15 cellular contexts compared by ENCODE assay signal in the genomic region with DNA sequence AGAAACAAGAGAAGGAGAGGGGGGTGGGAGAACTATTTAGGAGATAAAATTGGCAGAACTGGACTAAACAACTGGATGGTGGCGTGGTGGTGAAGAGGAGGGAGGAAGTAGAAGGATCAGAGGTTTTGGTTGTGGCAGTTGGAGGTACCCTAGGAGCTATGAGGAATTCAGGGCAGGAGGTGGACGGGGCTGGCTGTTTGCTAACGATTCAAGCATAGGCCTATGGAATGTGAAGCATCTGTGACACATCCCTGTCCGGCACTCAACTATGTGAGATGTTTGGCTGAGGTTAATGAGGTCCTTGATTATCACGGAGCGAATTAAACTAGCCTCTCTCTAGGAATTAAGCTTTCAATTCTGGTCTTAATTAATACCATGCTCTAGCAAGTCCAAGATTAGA. TPM values are rescaled to one million over a fixed set of nuclear protein-coding genes. Genes with fewer than 3 reads are reported as not detected.
A peak's percentile ranks its signal among the peaks of the same experiment; 100 is the strongest.
DNase-seq lines count a peak whose midpoint lies in the region; ATAC-seq, FAIRE-seq and TF ChIP-seq lines count a peak whose summit lies in the region.
"Had no signal": no experiment of that assay in that cellular context is flagged by ENCODE, and none has a peak within 500 bp of the region (broad histone marks: within the 10 kb centered on the region; RNA-seq: fewer than 3 reads in every experiment).

No MANE protein-coding gene starts in this region.

- no peak overlapping the region for H3K9ac ChIP-seq in astrocyte (ENCODE audit: low read length)
- H3K9ac ChIP-seq: BLaER1 had no signal

- DNase-seq in AG04450 (ENCODE audit: low read depth, low spot score) (peak; percentile 23), HFFc6 (peak; percentile 49), astrocyte (ENCODE audit: low read depth) (peak; percentile 65), hepatic stellate cell (ENCODE audit: low spot score) (peak; percentile 64), anterior cingulate cortex (lab: John Stamatoyannopoulos, UW) (no peak), LoVo (ENCODE audit: low spot score) (no peak)
- no peak for DNase-seq in activated effector memory CD4-positive, alpha-beta T cell treated with Interleukin-2 at 50 U/mL for 16 hours
- DNase-seq in activated T-cell treated with anti-CD3 and anti-CD28 coated beads, Interleukin-2, amount 50 U/mL, for 72 hours = no peak
- DNase-seq: dorsolateral prefrontal cortex, glutamatergic neuron, NCI-H2107, posterior cingulate gyrus had no signal

- peaks cover 9% of the 10 kb centered on the region for H3K4me1 ChIP-seq in astrocyte (ENCODE audit: insufficient read depth, low read length)
- H3K4me1 ChIP-seq: BLaER1 had no signal

- H3K36me3 Mint-ChIP-seq in HFFc6 (ENCODE audit: low read depth) (peaks cover 41% of the 10 kb centered on the region), astrocyte (ENCODE audit: low read depth, unreplicated experiment) (peaks cover 26% of the 10 kb centered on the region)
- peaks cover 10% of the 10 kb centered on the region in 2 donors for H3K36me3 Mint-ChIP-seq in activated T-cell treated with anti-CD3 and anti-CD28 coated beads, Interleukin-2, amount 50 U/mL, for 72 hours (ENCODE audit: insufficient read depth in 2 of 2)

- H3K27ac Mint-ChIP-seq in HFFc6 (peak overlapping the region; percentile 83), astrocyte (ENCODE audit: unreplicated experiment) (peak overlapping the region; percentile 66)
- no peak overlapping the region for H3K27ac Mint-ChIP-seq in activated T-cell treated with anti-CD3 and anti-CD28 coated beads, Interleukin-2, amount 50 U/mL, for 72 hours

- no peak for FAIRE-seq in astrocyte (lab: Jason Lieb, UNC)
- FAIRE-seq: G401.6 had no signal

- POLR2A ChIA-PET in AG04450 (lab: Yijun Ruan, JAX) = no interaction called here

- CTCF ChIA-PET in AG04450 (lab: Charles Lee) = interaction anchor here (1.1 to 1.6 kb wide), 2 partner anchors 11 to 69 kb away, joined by 3 to 6 read pairs; no protein-coding TSS in a partner anchor

- peak overlapping the region; percentile 42 for H3K4me3 Mint-ChIP-seq in HFFc6
- H3K4me3 Mint-ChIP-seq in astrocyte (ENCODE audit: unreplicated experiment) = no peak overlapping the region
- no peak overlapping the region for H3K4me3 Mint-ChIP-seq in activated T-cell treated with anti-CD3 and anti-CD28 coated beads, Interleukin-2, amount 50 U/mL, for 72 hours
- H3K4me3 Mint-ChIP-seq: activated naive CD4-positive, alpha-beta T cell treated with anti-CD3 and anti-CD28 coated beads, Interleukin-2, amount 50 U/mL, for 24 hours had no signal

- H3K27me3 Mint-ChIP-seq in HFFc6 (ENCODE audit: insufficient read depth) (no peaks in the 10 kb centered on the region; the same call in 1 of the 2 replicates), astrocyte (ENCODE audit: low read depth, unreplicated experiment) (no peaks in the 10 kb centered on the region)
- H3K27me3 Mint-ChIP-seq in activated T-cell treated with anti-CD3 and anti-CD28 coated beads, Interleukin-2, amount 50 U/mL, for 72 hours (ENCODE audit: low read depth) = no peaks in the 10 kb centered on the region
- H3K27me3 Mint-ChIP-seq: activated naive CD4-positive, alpha-beta T cell treated with anti-CD3 and anti-CD28 coated beads, Interleukin-2, amount 50 U/mL, for 24 hours had no signal

- H3K27me3 ChIP-seq in AG04450 (ENCODE audit: control insufficient read depth, insufficient read depth, low read length) (no peaks in the 10 kb centered on the region), astrocyte (ENCODE audit: insufficient read depth, low read length) (no peaks in the 10 kb centered on the region)
- H3K27me3 ChIP-seq: BLaER1, dorsolateral prefrontal cortex had no signal

- H3K4me1 Mint-ChIP-seq in HFFc6 (ENCODE audit: low read depth) (peaks cover 31% of the 10 kb centered on the region), astrocyte (ENCODE audit: low read depth, unreplicated experiment) (peaks cover 25% of the 10 kb centered on the region)
- H3K4me1 Mint-ChIP-seq in activated T-cell treated with anti-CD3 and anti-CD28 coated beads, Interleukin-2, amount 50 U/mL, for 72 hours (ENCODE audit: low read depth) = no peaks in the 10 kb centered on the region

- H3K9me3 Mint-ChIP-seq in HFFc6 (no peaks in the 10 kb centered on the region), astrocyte (ENCODE audit: unreplicated experiment) (no peaks in the 10 kb centered on the region)
- H3K9me3 Mint-ChIP-seq in activated T-cell treated with anti-CD3 and anti-CD28 coated beads, Interleukin-2, amount 50 U/mL, for 72 hours = no peaks in the 10 kb centered on the region
- H3K9me3 Mint-ChIP-seq: activated naive CD4-positive, alpha-beta T cell treated with anti-CD3 and anti-CD28 coated beads, Interleukin-2, amount 50 U/mL, for 24 hours had no signal

- peaks cover 17% of the 10 kb centered on the region for H3K36me3 ChIP-seq in astrocyte (ENCODE audit: insufficient read depth, low read length)

- no peak overlapping the region for H3K27ac ChIP-seq in AG04450 (ENCODE audit: low read depth, low read length)
- H3K27ac ChIP-seq in astrocyte (ENCODE audit: low read depth, low read length) = peak overlapping the region; percentile 39
- H3K27ac ChIP-seq: BLaER1 had no signal

- H3K4me3 ChIP-seq in AG04450 (ENCODE audit: low read depth, low read length) (no peak overlapping the region), astrocyte (ENCODE audit: insufficient read depth, low read depth, low read length) (no peak overlapping the region)
- H3K4me3 ChIP-seq: BLaER1, dorsolateral prefrontal cortex had no signal

- H4K20me1 ChIP-seq in astrocyte (ENCODE audit: insufficient read depth, low read length) = no peaks in the 10 kb centered on the region
- H4K20me1 ChIP-seq: BLaER1 had no signal

- H3K4me2 ChIP-seq in astrocyte (ENCODE audit: low read length) = peak overlapping the region; percentile 53
- H3K4me2 ChIP-seq: BLaER1 had no signal

- H2AFZ ChIP-seq in astrocyte (ENCODE audit: low read depth, low read length) = no peak overlapping the region

- H3K9me3 ChIP-seq in AG04450 (ENCODE audit: control insufficient read depth, insufficient read depth, low read length) = no peaks in the 10 kb centered on the region
- no peaks in the 10 kb centered on the region for H3K9me3 ChIP-seq in astrocyte (ENCODE audit: insufficient read depth, low read depth, low read length)
- H3K9me3 ChIP-seq: BLaER1 had no signal

- no peaks in the 10 kb centered on the region for H3K79me2 ChIP-seq in astrocyte (ENCODE audit: insufficient read depth, low read length)

- TF ChIP-seq CTCF in AG04450 (IDR thresholded peaks at IDR 0.05; ENCODE audit: low read depth, low read length) = no peak
- no peak for TF ChIP-seq CTCF in HFFc6 (IDR thresholded peaks at IDR 0.05)
- TF ChIP-seq CTCF in astrocyte (IDR thresholded peaks at IDR 0.05; ENCODE audit: insufficient read depth, low read depth, low read length) = no peak

- ATAC-seq in activated T-cell treated with anti-CD3 and anti-CD28 coated beads, Interleukin-2, amount 50 U/mL, for 72 hours (replicated peaks in 1 of 2) = no peak

RNA-seq across cellular contexts. Expression of gene TARS3, which starts 13.5 kb away (rescaled TPM):
- 7.2 and 8.5 TPM in 2 replicates for polyA plus RNA-seq in AG04450 (2011; rRNA removed)
- polyA minus RNA-seq in AG04450 (2011; rRNA and poly(A)+ RNA removed) = 7.4 and 9.5 TPM in 2 replicates
- 1 to 10 TPM; 6.7 to 9.1 (median 7.8) TPM for total RNA-seq in HFFc6 (2021; fragmentation: NEBNext Ultra II Directional; extraction: Animal tissue kit (Norgen Biotek cat#: 25700))
- total RNA-seq in astrocyte = 15.7 and 16.3 TPM in 2 replicates
- total RNA-seq in activated T-cell treated with anti-CD3 and anti-CD28 coated beads, Interleukin-2, amount 50 U/mL, for 72 hours = 10 to 100 TPM; 12.6 to 14.2 TPM

RNA-seq across cellular contexts. Expression of gene TM2D3, which starts 58.6 kb away (rescaled TPM):
- polyA plus RNA-seq in AG04450 (2011; rRNA removed) = 49.0 and 64.2 TPM in 2 replicates
- 40.9 and 49.9 TPM in 2 replicates for polyA minus RNA-seq in AG04450 (2011; rRNA and poly(A)+ RNA removed)
- total RNA-seq in HFFc6 (2021; fragmentation: NEBNext Ultra II Directional; extraction: Animal tissue kit (Norgen Biotek cat#: 25700)) = 10 to 100 TPM; 31.4 to 35.9 (median 32.5) TPM
- 28.1 and 31.8 TPM in 2 replicates for total RNA-seq in astrocyte
- 10 to 100 TPM; 32.7 to 40.7 TPM for total RNA-seq in activated T-cell treated with anti-CD3 and anti-CD28 coated beads, Interleukin-2, amount 50 U/mL, for 72 hours

Comparison
In these comparisons a context has a peak if more than half of its experiments do, and no peak if none do; other contexts are left out.
1. DNase-seq: peak in AG04450 (single experiment), HFFc6 (single experiment), astrocyte (single experiment) and hepatic stellate cell (single experiment); none in activated effector memory CD4-positive, alpha-beta T cell treated with Interleukin-2 at 50 U/mL for 16 hours (single experiment), activated T-cell treated with anti-CD3 and anti-CD28 coated beads, Interleukin-2, amount 50 U/mL, for 72 hours (0 of 2), anterior cingulate cortex (0 of 58) and LoVo (single experiment).